Comparison of ENCODE assay signal across 15 cellular contexts in genomic region chr1:215166886-215167285, GRCh38.
"Had no signal": no experiment of that assay in that cellular context is flagged by ENCODE, and none has a peak within 500 bp of the region (broad histone marks: within the 10 kb centered on the region; RNA-seq: fewer than 3 reads in every experiment).

No MANE protein-coding gene starts in this region.

- H3K4me1 ChIP-seq: body of pancreas, left lung, suprapubic skin had no signal

- H3K4me3 ChIP-seq: body of pancreas, coronary artery, hepatocyte, left lung, suprapubic skin had no signal

- H3K9me3 ChIP-seq: body of pancreas, neutrophil, suprapubic skin had no signal

- H3K36me3 ChIP-seq: left lung, neutrophil, suprapubic skin had no signal

- H2AFZ ChIP-seq: hepatocyte had no signal

- H3K27ac ChIP-seq: body of pancreas, coronary artery, hepatocyte, left lung, neutrophil, suprapubic skin had no signal

- DNase-seq: activated CD4-positive, alpha-beta T cell treated with anti-CD3 and anti-CD28 coated beads, Interleukin-2, amount 10 ng/mL, durations not matched to agents 7 days and 5 days; activated naive CD4-positive, alpha-beta T cell treated with anti-CD3 and anti-CD28 coated beads for 36 hours; activated T-cell treated with anti-CD3 and anti-CD28 coated beads for 4 hours; body of pancreas; effector CD4-positive, alpha-beta T cell; kidney; left lung; natural killer cell; stimulated activated naive CD8-positive, alpha-beta T cell treated with anti-CD3 and anti-CD28 coated beads, Interleukin-15, Interleukin-2, amounts not matched to agents 100 U/mL and 50 U/mL, for 24 hours; trophoblast cell had no signal

- H3K4me2 ChIP-seq: hepatocyte had no signal

- H3K79me2 ChIP-seq: hepatocyte had no signal

- ATAC-seq: activated T-helper 17 cell treated with anti-CD3 and anti-CD28 coated beads, Interleukin-2, amount 50 U/mL, for 72 hours; body of pancreas; left lung; natural killer cell; stimulated activated naive CD8-positive, alpha-beta T cell treated with anti-CD3 and anti-CD28 coated beads, Interleukin-15, Interleukin-2, amounts not matched to agents 100 U/mL and 50 U/mL, for 24 hours had no signal
